8 cellular contexts compared by ENCODE assay signal in the genomic region with DNA sequence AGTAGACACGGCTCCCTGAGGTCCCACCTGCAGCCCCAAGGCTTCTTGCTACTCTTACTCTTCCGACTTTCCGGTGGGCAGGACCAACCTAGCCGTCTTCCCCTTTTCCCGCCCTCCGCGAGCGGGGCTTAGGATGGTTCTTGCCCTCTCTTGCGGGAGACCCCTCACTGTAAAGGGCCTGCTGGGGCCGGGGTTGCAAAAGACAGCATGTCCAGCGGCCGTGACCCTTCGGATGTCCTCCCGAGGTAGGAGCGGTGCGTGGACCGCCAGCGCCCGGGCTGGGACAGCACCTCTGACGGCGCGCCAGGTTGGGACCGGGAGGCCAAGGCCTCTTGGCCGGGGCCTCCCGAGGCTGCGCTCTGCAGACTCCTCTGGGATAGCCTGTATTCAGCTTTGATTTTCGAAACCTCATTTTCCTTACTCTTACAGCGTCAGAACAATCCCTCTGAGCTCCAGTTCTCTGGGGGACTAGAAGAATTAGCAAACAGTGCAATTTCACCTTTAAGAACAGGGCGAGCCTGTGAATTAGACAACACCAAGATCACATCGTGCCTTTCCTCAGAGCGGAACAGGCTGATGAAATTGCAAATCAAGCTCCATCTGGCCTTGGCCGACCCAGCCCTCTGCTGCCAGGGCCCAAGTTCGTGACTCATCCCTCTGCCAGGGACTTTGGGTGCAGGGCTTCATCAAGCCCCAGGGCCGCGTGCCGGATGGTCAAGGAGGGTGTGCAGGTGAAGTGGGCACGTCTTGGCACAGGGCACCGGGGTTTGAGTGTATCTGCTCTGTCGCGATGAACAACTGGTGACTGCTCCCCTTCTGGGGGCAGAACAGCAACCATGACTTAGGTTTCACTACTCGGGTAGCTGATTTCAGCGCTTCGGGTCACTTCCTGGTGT. TPM values are rescaled to one million over a fixed set of nuclear protein-coding genes. Genes with fewer than 3 reads are reported as not detected.
DNase-seq lines count a peak whose midpoint lies in the region; ATAC-seq and TF ChIP-seq lines count a peak whose summit lies in the region.
"Had no signal": no experiment of that assay in that cellular context is flagged by ENCODE, and none has a peak within 500 bp of the region (broad histone marks: within the 10 kb centered on the region; RNA-seq: fewer than 3 reads in every experiment).

No MANE protein-coding gene starts in this region.

- DNase-seq in MV-4-11 (lab: John Stamatoyannopoulos, UW) (peak; percentile 13), endodermal cell (peak; percentile 81), naive B cell (no peak), head of caudate nucleus (no peak), NCI-H2107 (lab: John Stamatoyannopoulos, UW) (no peak)

- H3K36me3 Mint-ChIP-seq in endodermal cell (ENCODE audit: low read depth), result no peaks in the 10 kb centered on the region
- H3K36me3 Mint-ChIP-seq in naive B cell, result peaks cover 0 to 8% of the 10 kb centered on the region in 2 donors

- peaks cover 73% of the 10 kb centered on the region for H3K27me3 ChIP-seq in endodermal cell (ENCODE audit: control insufficient read depth, insufficient read depth, low read length, poor library complexity, severe bottlenecking)

- no peak overlapping the region for H3K27ac Mint-ChIP-seq in endodermal cell
- H3K27ac Mint-ChIP-seq in naive B cell, result peak overlapping the region in 2 of 6 donors; percentile 21 to 29

- H3K9ac ChIP-seq in endodermal cell (ENCODE audit: extremely low read depth, low read length, poor library complexity, severe bottlenecking), result no peak overlapping the region

- H3K9me3 Mint-ChIP-seq in endodermal cell (no peaks in the 10 kb centered on the region), naive B cell (no peaks in the 10 kb centered on the region)
- H3K9me3 Mint-ChIP-seq: activated naive CD4-positive, alpha-beta T cell treated with anti-CD3 and anti-CD28 coated beads, Interleukin-2, amount 50 U/mL, for 72 hours had no signal

- no peak overlapping the region for H3K27ac ChIP-seq in endodermal cell (ENCODE audit: low read depth, low read length)

- no peaks in the 10 kb centered on the region for H3K9me3 ChIP-seq in endodermal cell (ENCODE audit: control insufficient read depth, low read length)

- ATAC-seq in GM19397 (IDR thresholded peaks at IDR 0.05; ENCODE audit: unreplicated experiment) (peak; percentile 8), naive B cell (ENCODE audit: low read depth in 2 of 2) (peak; percentile 14 to 26), HG02884 (IDR thresholded peaks at IDR 0.05; ENCODE audit: unreplicated experiment) (no peak)

- no peaks in the 10 kb centered on the region for H3K4me1 ChIP-seq in endodermal cell (ENCODE audit: control insufficient read depth, insufficient read depth, low read length)

- no peaks in the 10 kb centered on the region for H3K36me3 ChIP-seq in endodermal cell (ENCODE audit: control insufficient read depth, insufficient read depth, low read length)

- peak overlapping the region; percentile 82 for H3K4me3 ChIP-seq in endodermal cell (ENCODE audit: low read length)

- H3K4me1 Mint-ChIP-seq in endodermal cell (peaks cover 13% of the 10 kb centered on the region), naive B cell (peaks cover 15 to 31% (median 22%) of the 10 kb centered on the region in 3 donors)

- peak overlapping the region; percentile 65 for H3K4me3 Mint-ChIP-seq in endodermal cell
- H3K4me3 Mint-ChIP-seq in naive B cell, result peak overlapping the region; percentile 81 to 90 (median 86)

- intact Hi-C loops in head of caudate nucleus (cut with DNase I), result no loop called here

- 37 to 38% methylated on average over 21 to 43 of the region's 43 CpGs for WGBS in endodermal cell (ENCODE audit: insufficient coverage in 1 of 2, insufficient read length in 1 of 2), 2 experiments

- TF ChIP-seq CTCF in endodermal cell (conservative IDR thresholded peaks at IDR 0.05), result no peak

- H3K27me3 Mint-ChIP-seq in endodermal cell (ENCODE audit: insufficient read depth) (peaks cover 73% of the 10 kb centered on the region), naive B cell (peaks cover 28 to 46% (median 28%) of the 10 kb centered on the region in 3 donors)

RNA-seq across cellular contexts. Expression of a gene that starts 0.8 kb away (rescaled TPM):
- 1 to 10 TPM in 1 of 2 donors, under 1 TPM in 1; 0.51 to 1.4 TPM for total RNA-seq in endodermal cell
- 0.36 TPM for polyA plus RNA-seq in endodermal cell (2013, experiment 1 of 2)
- 0.75 TPM for polyA plus RNA-seq in endodermal cell (2013, experiment 2 of 2)
- under 1 TPM in 1 of 6 donors, not detected in 5; 0.08 TPM for polyA plus RNA-seq in naive B cell (ENCODE audit: low read depth in 6 of 6)

RNA-seq across cellular contexts. Expression of a gene that starts 58.4 kb away (rescaled TPM):
- 100 to 1,000 TPM; 125 to 129 TPM for total RNA-seq in endodermal cell
- polyA plus RNA-seq in endodermal cell (2013, experiment 1 of 2), result 94.2 TPM
- 79.5 TPM for polyA plus RNA-seq in endodermal cell (2013, experiment 2 of 2)
- polyA plus RNA-seq in naive B cell (ENCODE audit: low read depth in 6 of 6), result 100 to 1,000 TPM in 1 of 6 donors, 10 to 100 TPM in 5; 65.3 to 114 (median 80.7) TPM

RNA-seq across cellular contexts. Expression of a gene that starts 58.9 kb away (rescaled TPM):
- total RNA-seq in endodermal cell, result 10 to 100 TPM; 25.7 to 34.1 TPM
- 108 TPM for polyA plus RNA-seq in endodermal cell (2013, experiment 1 of 2)
- 90.6 TPM for polyA plus RNA-seq in endodermal cell (2013, experiment 2 of 2)
- polyA plus RNA-seq in naive B cell (ENCODE audit: low read depth in 6 of 6), result 10 to 100 TPM; 24.1 to 34.4 (median 32.0) TPM

Comparison
In these comparisons a context has a peak if more than half of its experiments do, and no peak if none do; other contexts are left out.
1. DNase-seq: peak in MV-4-11 (single experiment) and endodermal cell (single experiment); none in naive B cell (single experiment), head of caudate nucleus (0 of 42) and NCI-H2107 (single experiment).